ENCODE assay signal across 7 cellular contexts in the genomic region with DNA sequence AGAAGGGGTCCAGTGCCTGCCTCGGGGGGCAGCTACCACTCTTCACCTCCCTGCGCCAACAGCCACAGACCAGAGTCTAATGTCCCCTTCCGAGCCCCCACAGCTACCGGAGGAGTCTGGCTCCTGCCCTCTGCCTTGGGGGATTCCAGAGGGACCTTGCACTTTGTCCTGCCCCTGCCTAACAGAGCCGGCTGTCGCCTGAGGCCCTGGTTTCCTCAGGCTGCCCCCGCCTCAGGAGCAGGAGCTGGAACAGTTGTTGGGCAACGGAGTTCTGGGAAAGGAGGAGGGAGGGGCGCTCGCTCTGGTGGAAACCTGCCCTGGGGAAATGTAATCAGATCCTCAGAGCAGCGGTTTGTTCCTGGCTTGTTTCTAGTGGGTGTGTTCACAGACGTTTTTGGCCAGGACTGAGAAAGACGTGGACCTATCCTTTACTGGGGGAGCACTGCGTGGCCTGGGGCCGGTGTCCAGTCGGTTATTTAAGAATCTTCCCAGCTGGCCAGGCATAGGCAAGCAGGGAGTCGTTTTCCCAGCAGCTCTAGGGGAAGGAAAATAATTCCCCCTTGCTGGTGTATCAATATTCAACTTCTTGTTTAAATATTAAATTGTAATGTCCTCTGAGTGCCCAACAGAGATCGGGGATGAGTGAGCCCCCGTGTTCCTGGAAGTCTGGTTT. TPM values are rescaled to one million over a fixed set of nuclear protein-coding genes. Genes with fewer than 3 reads are reported as not detected.
DNase-seq lines count a peak whose midpoint lies in the region; ATAC-seq lines count a peak whose summit lies in the region.

No MANE protein-coding gene starts in this region.

- in situ Hi-C loops in SK-MEL-5 (cut with HindIII; ENCODE audit: low pct_unique_long_range_greater_than_20kb, low sequenced_read_pairs), result no loop called here

- ATAC-seq in HG02763 (IDR thresholded peaks at IDR 0.05; ENCODE audit: unreplicated experiment), result no peak
- no peak for ATAC-seq in HG03135 (IDR thresholded peaks at IDR 0.05; ENCODE audit: unreplicated experiment)

- DNase-seq in HuH-7.5 (ENCODE audit: low spot score), result peak; percentile 52
- peak; percentile 83 for DNase-seq in SK-MEL-5 (ENCODE audit: low read depth, low spot score)
- DNase-seq in fibroblast of the conjunctiva (ENCODE audit: low read depth), result peak; percentile 97
- peak; percentile 17 for DNase-seq in occipital lobe (lab: John Stamatoyannopoulos, UW)
- no peak for DNase-seq in GDM1 (lab: John Stamatoyannopoulos, UW)

RNA-seq across cellular contexts. Expression of gene A4GALT, which starts 32.3 kb away (rescaled TPM):
- total RNA-seq in SK-MEL-5 (2014; rRNA removed; shearing (Covaris generic)), result 0.16 TPM in 1 of 2 replicates, not detected in the other
- 0.94 and 1.6 TPM in 2 replicates for polyA plus RNA-seq in SK-MEL-5 (2015; cell fraction: cytosol; rRNA removed)
- polyA plus RNA-seq in SK-MEL-5 (2015; cell fraction: nucleus; rRNA removed), result 1.1 TPM in 1 of 2 replicates, not detected in the other
- 0.31 TPM for total RNA-seq in occipital lobe

RNA-seq across cellular contexts. Expression of gene CYB5R3, which starts 39.2 kb away (rescaled TPM):
- 77.0 and 84.2 TPM in 2 replicates for total RNA-seq in SK-MEL-5 (2014; rRNA removed; shearing (Covaris generic))
- 352 and 370 TPM in 2 replicates for polyA plus RNA-seq in SK-MEL-5 (2015; cell fraction: cytosol; rRNA removed)
- polyA plus RNA-seq in SK-MEL-5 (2015; cell fraction: nucleus; rRNA removed), result 35.1 and 38.5 TPM in 2 replicates
- total RNA-seq in occipital lobe, result 14.0 TPM

RNA-seq across cellular contexts. Expression of gene ATP5MGL, which starts 48.0 kb away (rescaled TPM):
- total RNA-seq in SK-MEL-5 (2014; rRNA removed; shearing (Covaris generic)), result 0.56 TPM in 1 of 2 replicates, not detected in the other
- polyA plus RNA-seq in SK-MEL-5 (2015; cell fraction: cytosol; rRNA removed), result not detected in 2 replicates
- polyA plus RNA-seq in SK-MEL-5 (2015; cell fraction: nucleus; rRNA removed), result not detected in 2 replicates
- 0.31 TPM for total RNA-seq in occipital lobe
